ENCODE assay signal across 11 cellular contexts in the genomic region with DNA sequence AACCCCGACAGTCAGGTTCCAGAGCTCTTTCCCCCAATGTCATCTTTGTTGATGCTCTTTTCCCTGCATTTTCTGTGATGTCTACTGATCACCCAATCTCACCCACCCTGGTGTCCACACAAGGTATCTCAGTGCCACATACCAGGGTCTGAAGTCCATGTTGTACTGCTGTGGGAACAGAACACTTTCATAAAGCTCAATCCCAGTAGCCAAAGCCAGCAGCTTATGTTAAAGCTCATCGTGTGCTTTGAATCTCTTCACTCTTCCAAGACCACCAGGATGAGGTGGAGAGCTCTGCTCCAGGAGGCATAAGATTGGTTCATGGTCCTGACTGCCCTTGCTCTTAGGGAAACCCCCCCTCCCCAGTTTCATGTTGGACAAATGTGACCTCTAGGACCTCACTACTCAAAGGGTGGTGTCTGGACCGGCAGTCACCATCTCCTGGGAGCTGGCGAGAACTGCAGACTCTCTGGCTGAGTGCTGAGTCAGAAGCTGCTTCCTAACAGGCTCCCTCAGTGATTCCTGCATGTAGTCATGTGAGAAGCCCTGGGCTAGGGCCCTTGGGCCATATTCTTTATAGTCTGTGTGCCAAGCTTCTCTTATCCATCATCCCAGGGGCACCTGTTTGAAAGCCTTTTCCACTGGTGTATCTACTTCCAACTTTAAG. TPM values are rescaled to one million over a fixed set of nuclear protein-coding genes. Genes with fewer than 3 reads are reported as not detected.
DNase-seq lines count a peak whose midpoint lies in the region; FAIRE-seq and TF ChIP-seq lines count a peak whose summit lies in the region.
"Had no signal": no experiment of that assay in that cellular context is flagged by ENCODE, and none has a peak within 500 bp of the region (broad histone marks: within the 10 kb centered on the region; RNA-seq: fewer than 3 reads in every experiment).

No MANE protein-coding gene starts in this region.

- H3K27ac Mint-ChIP-seq in activated CD4-positive, alpha-beta memory T cell treated with anti-CD3 and anti-CD28 coated beads for 36 hours = no peak overlapping the region
- peak overlapping the region in 2 of 7 donors; percentile 31 to 52 for H3K27ac Mint-ChIP-seq in CD4-positive, alpha-beta memory T cell

- DNase-seq in GM04504 (ENCODE audit: low read depth) (peak; percentile 62), T1000 (lab: John Stamatoyannopoulos, UW) (peak; percentile 66), fibroblast of villous mesenchyme (ENCODE audit: low read depth) (peak; percentile 68), GOT3 (lab: John Stamatoyannopoulos, UW) (no peak), D721Med (ENCODE audit: insufficient read length, low spot score) (no peak)
- DNase-seq in activated CD4-positive, alpha-beta memory T cell treated with anti-CD3 and anti-CD28 coated beads for 36 hours = no peak
- no peak for DNase-seq in CD4-positive, alpha-beta memory T cell
- DNase-seq: activated CD8-positive, alpha-beta memory T cell treated with anti-CD3 and anti-CD28 coated beads for 24 hours; NCI-H524; retina had no signal

- CTCF ChIA-PET in activated CD4-positive, alpha-beta memory T cell treated with anti-CD3 and anti-CD28 coated beads for 36 hours (lab: Charles Lee) = interaction anchor here (1.0 to 5.2 kb wide), 13 partner anchors 9 to 700 kb away, joined by 3 to 74 read pairs (median 10); a partner anchor contains a TSS
- CTCF ChIA-PET in CD4-positive, alpha-beta memory T cell (lab: Charles Lee; ENCODE audit: partially characterized antibody) = interaction anchor here (1.0 to 5.6 kb wide), 10 partner anchors 8 to 474 kb away, joined by 3 to 47 read pairs (median 3); no protein-coding TSS in a partner anchor

- no peak overlapping the region for H3K27ac ChIP-seq in CD4-positive, alpha-beta memory T cell (ENCODE audit: low read depth, low read length)

- H3K36me3 Mint-ChIP-seq in activated CD4-positive, alpha-beta memory T cell treated with anti-CD3 and anti-CD28 coated beads for 36 hours = peaks cover 54% of the 10 kb centered on the region
- peaks cover 60 to 65% of the 10 kb centered on the region in 2 donors for H3K36me3 Mint-ChIP-seq in CD4-positive, alpha-beta memory T cell

- intact Hi-C loops in activated CD4-positive, alpha-beta memory T cell treated with anti-CD3 and anti-CD28 coated beads for 36 hours (cut with micrococcal nuclease) = no loop called here
- intact Hi-C loops in CD4-positive, alpha-beta memory T cell (cut with micrococcal nuclease) = no loop called here

- H3K4me3 Mint-ChIP-seq in activated CD4-positive, alpha-beta memory T cell treated with anti-CD3 and anti-CD28 coated beads for 36 hours = no peak overlapping the region
- no peak overlapping the region for H3K4me3 Mint-ChIP-seq in CD4-positive, alpha-beta memory T cell

- no peak overlapping the region for H3K4me2 ChIP-seq in skeletal muscle satellite cell (ENCODE audit: low read length)

- peaks cover 19% of the 10 kb centered on the region for H3K36me3 ChIP-seq in skeletal muscle satellite cell (ENCODE audit: insufficient read depth, low read length)
- peaks cover 25% of the 10 kb centered on the region for H3K36me3 ChIP-seq in CD4-positive, alpha-beta memory T cell (ENCODE audit: insufficient read depth, low read length)

- peaks cover 13% of the 10 kb centered on the region for H3K9me3 Mint-ChIP-seq in activated CD4-positive, alpha-beta memory T cell treated with anti-CD3 and anti-CD28 coated beads for 36 hours
- peaks cover 0 to 20% (median 15%) of the 10 kb centered on the region in 8 donors for H3K9me3 Mint-ChIP-seq in CD4-positive, alpha-beta memory T cell

- no peaks in the 10 kb centered on the region for H3K27me3 Mint-ChIP-seq in activated CD4-positive, alpha-beta memory T cell treated with anti-CD3 and anti-CD28 coated beads for 36 hours
- no peaks in the 10 kb centered on the region for H3K27me3 Mint-ChIP-seq in CD4-positive, alpha-beta memory T cell

- no peak for FAIRE-seq in D721Med (lab: Jason Lieb, UNC)

- POLR2A ChIA-PET in activated CD4-positive, alpha-beta memory T cell treated with anti-CD3 and anti-CD28 coated beads for 36 hours (lab: Charles Lee) = no interaction called here
- POLR2A ChIA-PET in CD4-positive, alpha-beta memory T cell (lab: Charles Lee; ENCODE audit: partially characterized antibody) = no interaction called here

- no peaks in the 10 kb centered on the region for H3K27me3 ChIP-seq in skeletal muscle satellite cell (ENCODE audit: control insufficient read depth, insufficient read depth, low read length)
- H3K27me3 ChIP-seq in CD4-positive, alpha-beta memory T cell (ENCODE audit: insufficient read depth, low read length) = no peaks in the 10 kb centered on the region

- no peak overlapping the region for H3K4me3 ChIP-seq in fibroblast of villous mesenchyme (ENCODE audit: low read depth, low read length)
- no peak overlapping the region for H3K4me3 ChIP-seq in skeletal muscle satellite cell (ENCODE audit: low read length)
- H3K4me3 ChIP-seq in CD4-positive, alpha-beta memory T cell (ENCODE audit: low read length in 2 of 2) = no peak overlapping the region

- H3K9me3 ChIP-seq in skeletal muscle satellite cell (replicated peaks; ENCODE audit: low read length) = peaks cover 6% of the 10 kb centered on the region
- peaks cover 0 to 3% of the 10 kb centered on the region in 2 donors for H3K9me3 ChIP-seq in CD4-positive, alpha-beta memory T cell (ENCODE audit: control insufficient read depth in 1 of 2, low read length in 2 of 2)

- no peaks in the 10 kb centered on the region for H3K4me1 Mint-ChIP-seq in activated CD4-positive, alpha-beta memory T cell treated with anti-CD3 and anti-CD28 coated beads for 36 hours (ENCODE audit: low read depth)
- no peaks in the 10 kb centered on the region for H3K4me1 Mint-ChIP-seq in CD4-positive, alpha-beta memory T cell

- H3K9ac ChIP-seq in skeletal muscle satellite cell (ENCODE audit: low read depth, low read length) = peak overlapping the region; percentile 43

- TF ChIP-seq CTCF in fibroblast of villous mesenchyme (IDR thresholded peaks at IDR 0.05; ENCODE audit: insufficient read depth, low read depth, low read length) = no peak
- TF ChIP-seq CTCF in D721Med (IDR thresholded peaks at IDR 0.05; ENCODE audit: insufficient read depth, missing control alignments) = no peak

- peaks cover 25% of the 10 kb centered on the region for H3K4me1 ChIP-seq in skeletal muscle satellite cell (ENCODE audit: control insufficient read depth, insufficient read depth, low read length)
- no peaks in the 10 kb centered on the region for H3K4me1 ChIP-seq in CD4-positive, alpha-beta memory T cell (ENCODE audit: insufficient read depth, low read length)

RNA-seq across cellular contexts. Expression of a gene that starts 13.4 kb away (rescaled TPM):
- under 0.01 and 0.32 TPM in 2 replicates for total RNA-seq in fibroblast of villous mesenchyme
- 0.51 TPM in 1 of 2 replicates, not detected in the other for total RNA-seq in skeletal muscle satellite cell (2012; rRNA removed)
- 1 to 10 TPM; 1.5 to 1.8 TPM for total RNA-seq in activated CD4-positive, alpha-beta memory T cell treated with anti-CD3 and anti-CD28 coated beads for 36 hours
- under 1 TPM; 0.47 to 0.70 TPM for total RNA-seq in CD4-positive, alpha-beta memory T cell
- 1 to 10 TPM; 1.9 to 2.7 TPM for polyA plus RNA-seq in CD4-positive, alpha-beta memory T cell

RNA-seq across cellular contexts. Expression of a gene that starts 22.0 kb away (rescaled TPM):
- total RNA-seq in fibroblast of villous mesenchyme = 25.4 and 55.3 TPM in 2 replicates
- total RNA-seq in skeletal muscle satellite cell (2012; rRNA removed) = 34.5 and 36.9 TPM in 2 replicates
- 10 to 100 TPM; 38.5 to 40.6 TPM for total RNA-seq in activated CD4-positive, alpha-beta memory T cell treated with anti-CD3 and anti-CD28 coated beads for 36 hours
- total RNA-seq in CD4-positive, alpha-beta memory T cell = 1 to 10 TPM; 8.4 to 9.2 TPM
- 10 to 100 TPM; 18.6 to 19.7 TPM for polyA plus RNA-seq in CD4-positive, alpha-beta memory T cell

RNA-seq across cellular contexts. Expression of a gene that starts 33.1 kb away (rescaled TPM):
- total RNA-seq in fibroblast of villous mesenchyme = 48.3 and 63.9 TPM in 2 replicates
- 36.8 and 36.9 TPM in 2 replicates for total RNA-seq in skeletal muscle satellite cell (2012; rRNA removed)
- 10 to 100 TPM; 29.2 to 29.8 TPM for total RNA-seq in activated CD4-positive, alpha-beta memory T cell treated with anti-CD3 and anti-CD28 coated beads for 36 hours
- 10 to 100 TPM; 53.0 to 56.0 TPM for total RNA-seq in CD4-positive, alpha-beta memory T cell
- 10 to 100 TPM; 35.4 to 52.8 TPM for polyA plus RNA-seq in CD4-positive, alpha-beta memory T cell

Comparison
In these comparisons a context has a peak if more than half of its experiments do, and no peak if none do; other contexts are left out.
1. DNase-seq: peak in GM04504 (single experiment), T1000 (single experiment) and fibroblast of villous mesenchyme (single experiment); none in GOT3 (single experiment), D721Med (single experiment), activated CD4-positive, alpha-beta memory T cell treated with anti-CD3 and anti-CD28 coated beads for 36 hours (single experiment) and CD4-positive, alpha-beta memory T cell (0 of 5).